In the genomic region with DNA sequence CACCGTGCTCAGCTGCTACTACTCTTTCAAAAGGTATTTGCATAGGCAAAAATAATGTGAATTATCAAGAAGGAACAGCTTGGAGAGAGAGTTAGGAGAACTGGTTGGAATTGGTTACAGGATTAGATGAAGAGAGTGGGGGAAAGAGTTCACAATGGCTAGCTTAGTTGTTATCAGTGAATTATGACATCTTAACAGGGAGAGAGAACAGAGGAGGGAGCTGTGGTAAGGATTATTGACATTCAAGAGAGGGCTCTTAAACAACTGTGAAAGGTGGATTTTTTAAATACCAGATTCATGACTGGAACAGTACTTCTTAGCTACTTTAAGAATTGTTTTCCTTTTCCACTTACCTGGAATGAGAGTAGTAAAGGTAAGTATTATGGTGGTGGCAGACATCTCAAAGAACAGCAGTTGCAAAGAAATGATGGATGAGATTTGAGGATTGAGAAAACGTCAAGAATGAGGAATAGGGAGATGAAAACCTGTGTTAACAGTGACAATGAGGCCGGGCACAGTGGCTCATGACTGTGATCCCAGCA, we compare ENCODE assay signal across 27 cellular contexts. TPM values are rescaled to one million over a fixed set of nuclear protein-coding genes. Genes with fewer than 3 reads are reported as not detected.
A peak's percentile ranks its signal among the peaks of the same experiment; 100 is the strongest.
DNase-seq lines count a peak whose midpoint lies in the region; ATAC-seq and TF ChIP-seq lines count a peak whose summit lies in the region.
"Had no signal": no experiment of that assay in that cellular context is flagged by ENCODE, and none has a peak within 500 bp of the region (broad histone marks: within the 10 kb centered on the region; RNA-seq: fewer than 3 reads in every experiment).

No MANE protein-coding gene starts in this region.

- no peaks in the 10 kb centered on the region for H3K9me3 Mint-ChIP-seq in activated T-cell treated with anti-CD3 and anti-CD28 coated beads, Interleukin-2, amount 50 U/mL, for 72 hours
- H3K9me3 Mint-ChIP-seq in activated T-cell treated with anti-CD3 and anti-CD28 coated beads, Interleukin-2, amount 50 U/mL, for 4 hours, result no peaks in the 10 kb centered on the region
- no peaks in the 10 kb centered on the region for H3K9me3 Mint-ChIP-seq in WTC11
- no peaks in the 10 kb centered on the region for H3K9me3 Mint-ChIP-seq in stimulated activated memory B cell treated with anti-CD40 and anti-IgM and Interleukin-4, amounts not matched to agents 10 μg/mL and 1 μg/mL and 100 μg/mL, for 72 hours
- H3K9me3 Mint-ChIP-seq: stimulated activated naive B cell treated with anti-CD40 and anti-IgM and Interleukin-4, amounts not matched to agents 10 μg/mL and 1 μg/mL and 100 μg/mL, for 72 hours had no signal

- H3K4me3 ChIP-seq in fibroblast of villous mesenchyme (ENCODE audit: low read depth, low read length), result no peak overlapping the region
- H3K4me3 ChIP-seq: psoas muscle, sigmoid colon had no signal

- POLR2A ChIA-PET in WTC11 (lab: Charles Lee), result no interaction called here

- no peak overlapping the region for H3K4me3 Mint-ChIP-seq in activated T-cell treated with anti-CD3 and anti-CD28 coated beads, Interleukin-2, amount 50 U/mL, for 72 hours
- no peak overlapping the region for H3K4me3 Mint-ChIP-seq in activated T-cell treated with anti-CD3 and anti-CD28 coated beads, Interleukin-2, amount 50 U/mL, for 4 hours
- no peak overlapping the region for H3K4me3 Mint-ChIP-seq in WTC11
- no peak overlapping the region for H3K4me3 Mint-ChIP-seq in stimulated activated memory B cell treated with anti-CD40 and anti-IgM and Interleukin-4, amounts not matched to agents 10 μg/mL and 1 μg/mL and 100 μg/mL, for 72 hours
- H3K4me3 Mint-ChIP-seq: activated naive CD8-positive, alpha-beta T cell; CD4-positive, CD25-positive, alpha-beta regulatory T cell; stimulated activated naive B cell treated with anti-CD40 and anti-IgM and Interleukin-4, amounts not matched to agents 10 μg/mL and 1 μg/mL and 100 μg/mL, for 72 hours had no signal

- H3K27ac Mint-ChIP-seq in activated T-cell treated with anti-CD3 and anti-CD28 coated beads, Interleukin-2, amount 50 U/mL, for 72 hours, result peak overlapping the region; percentile 66
- H3K27ac Mint-ChIP-seq in WTC11, result peak overlapping the region; percentile 25; the same call in 1 of the 2 replicates
- H3K27ac Mint-ChIP-seq in stimulated activated memory B cell treated with anti-CD40 and anti-IgM and Interleukin-4, amounts not matched to agents 10 μg/mL and 1 μg/mL and 100 μg/mL, for 72 hours, result peak overlapping the region; percentile 2

- no peaks in the 10 kb centered on the region for H3K4me1 Mint-ChIP-seq in activated T-cell treated with anti-CD3 and anti-CD28 coated beads, Interleukin-2, amount 50 U/mL, for 72 hours (ENCODE audit: low read depth)
- H3K4me1 Mint-ChIP-seq in activated T-cell treated with anti-CD3 and anti-CD28 coated beads, Interleukin-2, amount 50 U/mL, for 4 hours (ENCODE audit: low read depth), result no peaks in the 10 kb centered on the region
- H3K4me1 Mint-ChIP-seq in WTC11, result peaks cover 3% of the 10 kb centered on the region; the same call in 1 of the 2 replicates
- H3K4me1 Mint-ChIP-seq in stimulated activated memory B cell treated with anti-CD40 and anti-IgM and Interleukin-4, amounts not matched to agents 10 μg/mL and 1 μg/mL and 100 μg/mL, for 72 hours, result no peaks in the 10 kb centered on the region
- H3K4me1 Mint-ChIP-seq: stimulated activated naive B cell treated with anti-CD40 and anti-IgM and Interleukin-4, amounts not matched to agents 10 μg/mL and 1 μg/mL and 100 μg/mL, for 72 hours had no signal

- ATAC-seq in activated T-cell treated with anti-CD3 and anti-CD28 coated beads, Interleukin-2, amount 50 U/mL, for 72 hours (replicated peaks in 1 of 2), result no peak
- ATAC-seq in activated T-cell treated with anti-CD3 and anti-CD28 coated beads, Interleukin-2, amount 50 U/mL, for 4 hours, result no peak
- no peak for ATAC-seq in WTC11
- ATAC-seq in stimulated activated memory B cell treated with anti-CD40 and anti-IgM and Interleukin-4, amounts not matched to agents 10 μg/mL and 1 μg/mL and 100 μg/mL, for 72 hours, result no peak
- ATAC-seq in HG03025 (IDR thresholded peaks at IDR 0.05; ENCODE audit: low FRiP score, unreplicated experiment), result no peak
- ATAC-seq in GM21737 (IDR thresholded peaks at IDR 0.05; ENCODE audit: unreplicated experiment), result no peak
- ATAC-seq: psoas muscle; stimulated activated naive B cell treated with anti-CD40 and anti-IgM and Interleukin-4, amounts not matched to agents 10 μg/mL and 1 μg/mL and 100 μg/mL, for 72 hours had no signal

- no peak for DNase-seq in activated T-cell treated with anti-CD3 and anti-CD28 coated beads, Interleukin-2, amount 50 U/mL, for 72 hours
- DNase-seq in activated T-cell treated with anti-CD3 and anti-CD28 coated beads, Interleukin-2, amount 50 U/mL, for 4 hours, result no peak
- DNase-seq in WTC11 (ENCODE audit: low spot score) (no peak), fibroblast of villous mesenchyme (ENCODE audit: low read depth) (peak; percentile 32)
- DNase-seq in activated effector memory CD4-positive, alpha-beta T cell treated with Interleukin-2 at 50 U/mL for 16 hours, result no peak
- DNase-seq: activated T-cell treated with anti-CD3 and anti-CD28 coated beads, Interleukin-2, amount 50 U/mL, for 1 hour; CD4-positive, CD25-positive, alpha-beta regulatory T cell; DMS153; erythroblast; foreskin fibroblast; head of caudate nucleus; MV-4-11; NCI-H1436 treated with DMSO at 0.1 percent for 48 hours; NCI-H2107; NCI-H446; psoas muscle; sigmoid colon; SK-N-SH; stimulated activated CD4-positive, alpha-beta T cell treated with anti-CD3 and anti-CD28 coated beads, Interleukin-4, amount 100 ng/mL, for 24 hours; stimulated activated naive B cell treated with anti-CD40 and anti-IgM and Interleukin-4, amounts not matched to agents 10 μg/mL and 1 μg/mL and 100 μg/mL, for 72 hours; T-helper 2 cell had no signal

- H3K36me3 Mint-ChIP-seq in activated T-cell treated with anti-CD3 and anti-CD28 coated beads, Interleukin-2, amount 50 U/mL, for 72 hours (ENCODE audit: insufficient read depth in 2 of 2), result peaks cover 19 to 56% of the 10 kb centered on the region in 2 donors
- H3K36me3 Mint-ChIP-seq in activated T-cell treated with anti-CD3 and anti-CD28 coated beads, Interleukin-2, amount 50 U/mL, for 4 hours (ENCODE audit: insufficient read depth), result peaks cover 62% of the 10 kb centered on the region
- peaks cover 93% of the 10 kb centered on the region for H3K36me3 Mint-ChIP-seq in WTC11
- peaks cover 76% of the 10 kb centered on the region for H3K36me3 Mint-ChIP-seq in stimulated activated memory B cell treated with anti-CD40 and anti-IgM and Interleukin-4, amounts not matched to agents 10 μg/mL and 1 μg/mL and 100 μg/mL, for 72 hours

- TF ChIP-seq CTCF in WTC11 (IDR thresholded peaks at IDR 0.05) (no peak), fibroblast of villous mesenchyme (IDR thresholded peaks at IDR 0.05; ENCODE audit: insufficient read depth, low read depth, low read length) (no peak)

- CTCF ChIA-PET in WTC11 (lab: Charles Lee), result no interaction called here

- no peaks in the 10 kb centered on the region for H3K27me3 Mint-ChIP-seq in activated T-cell treated with anti-CD3 and anti-CD28 coated beads, Interleukin-2, amount 50 U/mL, for 72 hours (ENCODE audit: low read depth)
- no peaks in the 10 kb centered on the region for H3K27me3 Mint-ChIP-seq in activated T-cell treated with anti-CD3 and anti-CD28 coated beads, Interleukin-2, amount 50 U/mL, for 4 hours (ENCODE audit: low read depth)
- no peaks in the 10 kb centered on the region for H3K27me3 Mint-ChIP-seq in WTC11 (ENCODE audit: low read depth)
- H3K27me3 Mint-ChIP-seq in stimulated activated memory B cell treated with anti-CD40 and anti-IgM and Interleukin-4, amounts not matched to agents 10 μg/mL and 1 μg/mL and 100 μg/mL, for 72 hours, result no peaks in the 10 kb centered on the region
- H3K27me3 Mint-ChIP-seq: activated naive CD8-positive, alpha-beta T cell; CD4-positive, CD25-positive, alpha-beta regulatory T cell; stimulated activated naive B cell treated with anti-CD40 and anti-IgM and Interleukin-4, amounts not matched to agents 10 μg/mL and 1 μg/mL and 100 μg/mL, for 72 hours had no signal

TF ChIP-seq in WTC11, 78 proteins besides CTCF, POLR2A, EP300 and RAD21 (continues in another document):
- TF ChIP-seq JUN (CRISPR knock-in tag; IDR thresholded peaks at IDR 0.05) (no peak), GRHL2 (CRISPR knock-in tag; IDR thresholded peaks at IDR 0.05; ENCODE audit: insufficient replicate concordance, severe bottlenecking) (no peak)
- TF ChIP-seq, protein P1, sequence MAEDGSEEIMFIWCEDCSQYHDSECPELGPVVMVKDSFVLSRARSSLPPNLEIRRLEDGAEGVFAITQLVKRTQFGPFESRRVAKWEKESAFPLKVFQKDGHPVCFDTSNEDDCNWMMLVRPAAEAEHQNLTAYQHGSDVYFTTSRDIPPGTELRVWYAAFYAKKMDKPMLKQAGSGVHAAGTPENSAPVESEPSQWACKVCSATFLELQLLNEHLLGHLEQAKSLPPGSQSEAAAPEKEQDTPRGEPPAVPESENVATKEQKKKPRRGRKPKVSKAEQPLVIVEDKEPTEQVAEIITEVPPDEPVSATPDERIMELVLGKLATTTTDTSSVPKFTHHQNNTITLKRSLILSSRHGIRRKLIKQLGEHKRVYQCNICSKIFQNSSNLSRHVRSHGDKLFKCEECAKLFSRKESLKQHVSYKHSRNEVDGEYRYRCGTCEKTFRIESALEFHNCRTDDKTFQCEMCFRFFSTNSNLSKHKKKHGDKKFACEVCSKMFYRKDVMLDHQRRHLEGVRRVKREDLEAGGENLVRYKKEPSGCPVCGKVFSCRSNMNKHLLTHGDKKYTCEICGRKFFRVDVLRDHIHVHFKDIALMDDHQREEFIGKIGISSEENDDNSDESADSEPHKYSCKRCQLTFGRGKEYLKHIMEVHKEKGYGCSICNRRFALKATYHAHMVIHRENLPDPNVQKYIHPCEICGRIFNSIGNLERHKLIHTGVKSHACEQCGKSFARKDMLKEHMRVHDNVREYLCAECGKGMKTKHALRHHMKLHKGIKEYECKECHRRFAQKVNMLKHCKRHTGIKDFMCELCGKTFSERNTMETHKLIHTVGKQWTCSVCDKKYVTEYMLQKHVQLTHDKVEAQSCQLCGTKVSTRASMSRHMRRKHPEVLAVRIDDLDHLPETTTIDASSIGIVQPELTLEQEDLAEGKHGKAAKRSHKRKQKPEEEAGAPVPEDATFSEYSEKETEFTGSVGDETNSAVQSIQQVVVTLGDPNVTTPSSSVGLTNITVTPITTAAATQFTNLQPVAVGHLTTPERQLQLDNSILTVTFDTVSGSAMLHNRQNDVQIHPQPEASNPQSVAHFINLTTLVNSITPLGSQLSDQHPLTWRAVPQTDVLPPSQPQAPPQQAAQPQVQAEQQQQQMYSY (CRISPR knock-in tag; IDR thresholded peaks at IDR 0.05), result no peak

RNA-seq across cellular contexts. Expression of a gene that starts 43.9 kb away (rescaled TPM):
- total RNA-seq in activated T-cell treated with anti-CD3 and anti-CD28 coated beads, Interleukin-2, amount 50 U/mL, for 72 hours, result under 1 TPM in 1 of 2 donors, not detected in 1; 0.21 TPM
- total RNA-seq in activated T-cell treated with anti-CD3 and anti-CD28 coated beads, Interleukin-2, amount 50 U/mL, for 4 hours, result 1 to 10 TPM in 1 of 3 donors, under 1 TPM in 2; 0.11 to 1.7 (median 0.40) TPM
- total RNA-seq in WTC11 (2021), result 0.11 to 0.23 TPM in 2 of 3 replicates, not detected in the other
- total RNA-seq in fibroblast of villous mesenchyme, result under 0.01 TPM in 1 of 2 replicates, not detected in the other
- total RNA-seq: CD4-positive, CD25-positive, alpha-beta regulatory T cell; kidney epithelial cell; LHCN-M2 had no signal

Comparison
In these comparisons a context has a peak if more than half of its experiments do, and no peak if none do; other contexts are left out.
1. H3K27ac Mint-ChIP-seq: peak in every context shown above with its lines; median percentile 66 in activated T-cell treated with anti-CD3 and anti-CD28 coated beads, Interleukin-2, amount 50 U/mL, for 72 hours; 25 in WTC11; 2 in stimulated activated memory B cell treated with anti-CD40 and anti-IgM and Interleukin-4, amounts not matched to agents 10 μg/mL and 1 μg/mL and 100 μg/mL, for 72 hours.